ENCODE assay signal across 1 cellular context in the genomic region with DNA sequence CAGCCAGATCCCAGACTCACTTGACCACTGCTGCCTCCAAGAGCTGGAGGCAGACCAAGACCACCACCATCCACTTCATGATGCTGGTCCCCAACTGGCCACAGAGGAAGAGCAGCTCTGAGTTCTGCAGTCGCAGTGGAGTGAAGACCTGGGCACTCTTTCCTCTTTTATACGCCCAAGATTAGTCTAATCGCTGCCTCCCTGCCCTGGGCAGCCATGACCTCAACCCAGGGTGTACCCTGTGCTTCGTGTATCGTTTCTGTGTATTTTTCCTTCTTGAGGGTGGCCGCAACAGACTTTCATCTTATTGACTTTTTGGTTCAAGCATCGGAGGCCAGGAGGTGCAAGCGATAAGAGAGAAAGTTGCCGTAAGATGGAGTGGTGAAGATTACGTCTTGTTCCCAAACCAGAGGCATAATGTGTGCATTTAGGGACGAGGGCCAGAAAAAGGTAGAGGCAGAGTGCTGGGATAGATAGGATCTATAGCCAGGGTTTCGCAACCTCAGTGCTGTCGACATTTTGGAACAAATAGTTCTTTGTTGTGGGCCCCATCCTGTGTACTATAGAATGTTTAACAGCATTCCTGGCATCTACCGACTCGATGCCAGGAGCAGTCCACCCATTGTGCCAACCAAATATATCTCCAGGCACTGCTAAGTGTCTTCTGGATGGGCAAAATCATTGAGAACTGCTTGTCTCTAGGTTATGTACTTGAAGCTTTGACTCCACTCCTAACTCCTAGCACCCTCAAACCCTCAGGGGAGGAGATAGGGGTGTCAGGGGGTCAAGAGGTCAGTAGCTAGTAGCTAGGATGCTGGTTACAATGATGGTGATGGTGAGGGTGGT.
TF ChIP-seq lines count a peak whose summit lies in the region.

A gene (minus strand): TSS at position 142 of the 846 bp plus-strand sequence. CDS start 63 bp downstream, at position 79.

TF ChIP-seq in HepG2, 621 proteins besides CTCF, POLR2A, EP300 and RAD21 (continued from another document and continues in another):
- TF ChIP-seq, protein P1, sequence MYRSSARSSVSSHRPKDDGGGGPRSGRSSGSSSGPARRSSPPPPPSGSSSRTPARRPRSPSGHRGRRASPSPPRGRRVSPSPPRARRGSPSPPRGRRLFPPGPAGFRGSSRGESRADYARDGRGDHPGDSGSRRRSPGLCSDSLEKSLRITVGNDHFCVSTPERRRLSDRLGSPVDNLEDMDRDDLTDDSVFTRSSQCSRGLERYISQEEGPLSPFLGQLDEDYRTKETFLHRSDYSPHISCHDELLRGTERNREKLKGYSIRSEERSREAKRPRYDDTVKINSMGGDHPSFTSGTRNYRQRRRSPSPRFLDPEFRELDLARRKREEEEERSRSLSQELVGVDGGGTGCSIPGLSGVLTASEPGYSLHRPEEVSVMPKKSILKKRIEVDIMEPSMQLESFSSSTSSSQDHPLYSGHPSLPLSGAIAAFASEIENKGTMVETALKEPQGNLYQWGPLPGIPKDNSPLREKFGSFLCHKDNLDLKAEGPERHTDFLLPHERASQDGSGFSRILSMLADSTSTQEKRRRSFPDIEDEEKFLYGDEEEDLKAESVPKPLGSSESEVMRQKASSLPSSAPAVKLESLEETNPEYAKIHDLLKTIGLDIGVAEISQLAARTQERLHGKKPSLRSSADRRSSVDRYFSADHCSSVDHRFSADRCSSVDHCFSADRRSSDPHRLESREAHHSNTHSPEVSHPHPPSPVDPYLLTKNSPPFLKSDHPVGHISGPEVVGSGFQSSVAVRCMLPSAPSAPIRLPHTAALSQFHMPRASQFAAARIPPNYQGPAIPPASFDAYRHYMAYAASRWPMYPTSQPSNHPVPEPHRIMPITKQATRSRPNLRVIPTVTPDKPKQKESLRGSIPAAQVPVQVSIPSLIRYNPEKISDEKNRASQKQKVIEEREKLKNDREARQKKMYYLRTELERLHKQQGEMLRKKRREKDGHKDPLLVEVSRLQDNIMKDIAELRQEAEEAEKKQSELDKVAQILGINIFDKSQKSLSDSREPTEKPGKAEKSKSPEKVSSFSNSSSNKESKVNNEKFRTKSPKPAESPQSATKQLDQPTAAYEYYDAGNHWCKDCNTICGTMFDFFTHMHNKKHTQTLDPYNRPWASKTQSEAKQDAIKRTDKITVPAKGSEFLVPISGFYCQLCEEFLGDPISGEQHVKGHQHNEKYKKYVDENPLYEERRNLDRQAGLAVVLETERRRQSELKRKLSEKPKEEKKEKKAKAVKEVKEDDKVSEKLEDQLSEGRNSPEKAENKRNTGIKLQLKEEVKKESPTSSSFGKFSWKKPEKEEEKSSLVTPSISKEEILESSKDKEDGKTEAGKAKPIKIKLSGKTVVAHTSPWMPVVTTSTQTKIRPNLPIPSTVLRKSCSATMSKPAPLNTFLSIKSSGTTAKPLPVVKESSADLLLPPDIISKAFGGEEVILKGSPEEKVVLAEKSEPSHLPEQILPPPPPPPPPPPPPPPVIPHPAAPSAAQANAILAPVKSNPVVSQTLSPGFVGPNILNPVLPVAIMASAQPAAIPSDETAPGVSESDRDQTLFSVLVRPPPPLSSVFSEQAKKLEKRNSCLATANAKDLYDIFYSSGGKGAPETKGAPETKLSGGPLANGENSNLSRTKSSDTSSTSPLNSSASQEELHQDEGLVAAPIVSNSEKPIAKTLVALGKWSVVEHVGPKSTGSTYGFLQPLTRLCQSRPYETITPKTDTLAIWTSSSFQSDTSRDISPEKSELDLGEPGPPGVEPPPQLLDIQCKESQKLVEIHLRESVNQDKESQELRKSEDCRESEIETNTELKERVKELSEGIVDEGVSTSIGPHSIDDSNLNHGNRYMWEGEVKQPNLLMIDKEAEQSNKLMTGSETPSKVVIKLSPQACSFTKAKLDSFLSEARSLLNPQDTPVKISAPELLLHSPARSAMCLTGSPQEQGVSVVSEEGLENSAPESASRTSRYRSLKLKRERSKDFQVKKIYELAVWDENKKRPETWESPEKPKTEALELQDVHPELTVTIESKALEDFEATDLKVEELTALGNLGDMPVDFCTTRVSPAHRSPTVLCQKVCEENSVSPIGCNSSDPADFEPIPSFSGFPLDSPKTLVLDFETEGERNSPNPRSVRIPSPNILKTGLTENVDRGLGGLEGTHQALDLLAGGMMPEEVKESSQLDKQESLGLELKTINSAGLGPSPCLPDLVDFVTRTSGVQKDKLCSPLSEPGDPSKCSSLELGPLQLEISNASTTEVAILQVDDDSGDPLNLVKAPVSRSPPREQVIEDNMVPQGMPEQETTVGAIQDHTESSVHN (CRISPR knock-in tag; IDR thresholded peaks at IDR 0.05), result peak; percentile 88; the same call in 1 of the 2 replicates
- TF ChIP-seq, protein P2, sequence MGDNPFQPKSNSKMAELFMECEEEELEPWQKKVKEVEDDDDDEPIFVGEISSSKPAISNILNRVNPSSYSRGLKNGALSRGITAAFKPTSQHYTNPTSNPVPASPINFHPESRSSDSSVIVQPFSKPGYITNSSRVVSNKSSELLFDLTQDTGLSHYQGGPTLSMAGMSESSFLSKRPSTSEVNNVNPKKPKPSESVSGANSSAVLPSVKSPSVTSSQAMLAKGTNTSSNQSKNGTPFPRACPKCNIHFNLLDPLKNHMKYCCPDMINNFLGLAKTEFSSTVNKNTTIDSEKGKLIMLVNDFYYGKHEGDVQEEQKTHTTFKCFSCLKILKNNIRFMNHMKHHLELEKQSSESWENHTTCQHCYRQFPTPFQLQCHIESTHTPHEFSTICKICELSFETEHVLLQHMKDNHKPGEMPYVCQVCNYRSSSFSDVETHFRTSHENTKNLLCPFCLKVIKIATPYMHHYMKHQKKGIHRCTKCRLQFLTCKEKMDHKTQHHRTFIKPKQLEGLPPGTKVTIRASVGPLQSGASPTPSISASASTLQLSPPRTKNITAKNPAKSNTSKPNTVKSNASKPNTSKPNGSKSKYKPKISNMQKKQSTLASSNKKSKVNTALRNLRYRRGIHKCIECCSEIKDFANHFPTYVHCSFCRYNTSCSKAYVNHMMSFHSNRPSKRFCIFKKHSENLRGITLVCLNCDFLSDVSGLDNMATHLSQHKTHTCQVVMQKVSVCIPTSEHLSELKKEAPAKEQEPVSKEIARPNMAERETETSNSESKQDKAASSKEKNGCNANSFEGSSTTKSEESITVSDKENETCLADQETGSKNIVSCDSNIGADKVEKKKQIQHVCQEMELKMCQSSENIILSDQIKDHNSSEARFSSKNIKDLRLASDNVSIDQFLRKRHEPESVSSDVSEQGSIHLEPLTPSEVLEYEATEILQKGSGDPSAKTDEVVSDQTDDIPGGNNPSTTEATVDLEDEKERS (CRISPR knock-in tag; IDR thresholded peaks at IDR 0.05), result peak; percentile 93
- TF ChIP-seq, protein P3, sequence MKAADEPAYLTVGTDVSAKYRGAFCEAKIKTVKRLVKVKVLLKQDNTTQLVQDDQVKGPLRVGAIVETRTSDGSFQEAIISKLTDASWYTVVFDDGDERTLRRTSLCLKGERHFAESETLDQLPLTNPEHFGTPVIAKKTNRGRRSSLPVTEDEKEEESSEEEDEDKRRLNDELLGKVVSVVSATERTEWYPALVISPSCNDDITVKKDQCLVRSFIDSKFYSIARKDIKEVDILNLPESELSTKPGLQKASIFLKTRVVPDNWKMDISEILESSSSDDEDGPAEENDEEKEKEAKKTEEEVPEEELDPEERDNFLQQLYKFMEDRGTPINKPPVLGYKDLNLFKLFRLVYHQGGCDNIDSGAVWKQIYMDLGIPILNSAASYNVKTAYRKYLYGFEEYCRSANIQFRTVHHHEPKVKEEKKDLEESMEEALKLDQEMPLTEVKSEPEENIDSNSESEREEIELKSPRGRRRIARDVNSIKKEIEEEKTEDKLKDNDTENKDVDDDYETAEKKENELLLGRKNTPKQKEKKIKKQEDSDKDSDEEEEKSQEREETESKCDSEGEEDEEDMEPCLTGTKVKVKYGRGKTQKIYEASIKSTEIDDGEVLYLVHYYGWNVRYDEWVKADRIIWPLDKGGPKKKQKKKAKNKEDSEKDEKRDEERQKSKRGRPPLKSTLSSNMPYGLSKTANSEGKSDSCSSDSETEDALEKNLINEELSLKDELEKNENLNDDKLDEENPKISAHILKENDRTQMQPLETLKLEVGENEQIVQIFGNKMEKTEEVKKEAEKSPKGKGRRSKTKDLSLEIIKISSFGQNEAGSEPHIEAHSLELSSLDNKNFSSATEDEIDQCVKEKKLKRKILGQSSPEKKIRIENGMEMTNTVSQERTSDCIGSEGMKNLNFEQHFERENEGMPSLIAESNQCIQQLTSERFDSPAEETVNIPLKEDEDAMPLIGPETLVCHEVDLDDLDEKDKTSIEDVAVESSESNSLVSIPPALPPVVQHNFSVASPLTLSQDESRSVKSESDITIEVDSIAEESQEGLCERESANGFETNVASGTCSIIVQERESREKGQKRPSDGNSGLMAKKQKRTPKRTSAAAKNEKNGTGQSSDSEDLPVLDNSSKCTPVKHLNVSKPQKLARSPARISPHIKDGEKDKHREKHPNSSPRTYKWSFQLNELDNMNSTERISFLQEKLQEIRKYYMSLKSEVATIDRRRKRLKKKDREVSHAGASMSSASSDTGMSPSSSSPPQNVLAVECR (CRISPR knock-in tag; IDR thresholded peaks at IDR 0.05; ENCODE audit: borderline replicate concordance), result peak; percentile 35; the same call in 1 of the 2 replicates
- no peak for TF ChIP-seq FIP1L1 (IDR thresholded peaks at IDR 0.05; ENCODE audit: borderline replicate concordance, insufficient read depth, low read depth, low read length)
- TF ChIP-seq, protein P4, sequence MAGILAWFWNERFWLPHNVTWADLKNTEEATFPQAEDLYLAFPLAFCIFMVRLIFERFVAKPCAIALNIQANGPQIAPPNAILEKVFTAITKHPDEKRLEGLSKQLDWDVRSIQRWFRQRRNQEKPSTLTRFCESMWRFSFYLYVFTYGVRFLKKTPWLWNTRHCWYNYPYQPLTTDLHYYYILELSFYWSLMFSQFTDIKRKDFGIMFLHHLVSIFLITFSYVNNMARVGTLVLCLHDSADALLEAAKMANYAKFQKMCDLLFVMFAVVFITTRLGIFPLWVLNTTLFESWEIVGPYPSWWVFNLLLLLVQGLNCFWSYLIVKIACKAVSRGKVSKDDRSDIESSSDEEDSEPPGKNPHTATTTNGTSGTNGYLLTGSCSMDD (CRISPR knock-in tag; IDR thresholded peaks at IDR 0.05), result no peak
- no peak for TF ChIP-seq CBX2 (IDR thresholded peaks at IDR 0.05; ENCODE audit: low read depth, low read length)
- no peak for TF ChIP-seq CBX2 (CRISPR knock-in tag; IDR thresholded peaks at IDR 0.05; ENCODE audit: low read depth)
- TF ChIP-seq NFKB2 (CRISPR knock-in tag; IDR thresholded peaks at IDR 0.05; ENCODE audit: borderline replicate concordance), result peak; percentile 31; the same call in 1 of the 2 replicates
- TF ChIP-seq ISX (CRISPR knock-in tag; conservative IDR thresholded peaks at IDR 0.05), result no peak
- TF ChIP-seq ATAD3A (CRISPR knock-in tag; IDR thresholded peaks at IDR 0.05), result no peak
- peak; percentile 99 for TF ChIP-seq ZBTB20 (CRISPR knock-in tag; IDR thresholded peaks at IDR 0.05; ENCODE audit: borderline replicate concordance, low read depth)
- no peak for TF ChIP-seq SCMH1 (CRISPR knock-in tag; IDR thresholded peaks at IDR 0.05; ENCODE audit: borderline replicate concordance)
- TF ChIP-seq ZNF30 (CRISPR knock-in tag; IDR thresholded peaks at IDR 0.05), result no peak
- no peak for TF ChIP-seq ZFAT (CRISPR knock-in tag; conservative IDR thresholded peaks at IDR 0.05)
- TF ChIP-seq EED (CRISPR knock-in tag; IDR thresholded peaks at IDR 0.05), result peak; percentile 23; the same call in 1 of the 2 replicates
- no peak for TF ChIP-seq REL (CRISPR knock-in tag; conservative IDR thresholded peaks at IDR 0.05)
- TF ChIP-seq MAFK (conservative IDR thresholded peaks at IDR 0.05 in 1 of 2, IDR thresholded peaks at IDR 0.05 in 1 of 2; ENCODE audit: low read length in 2 of 2), result no peak
- no peak for TF ChIP-seq SMYD3 (CRISPR knock-in tag; IDR thresholded peaks at IDR 0.05)
- TF ChIP-seq, protein P5, sequence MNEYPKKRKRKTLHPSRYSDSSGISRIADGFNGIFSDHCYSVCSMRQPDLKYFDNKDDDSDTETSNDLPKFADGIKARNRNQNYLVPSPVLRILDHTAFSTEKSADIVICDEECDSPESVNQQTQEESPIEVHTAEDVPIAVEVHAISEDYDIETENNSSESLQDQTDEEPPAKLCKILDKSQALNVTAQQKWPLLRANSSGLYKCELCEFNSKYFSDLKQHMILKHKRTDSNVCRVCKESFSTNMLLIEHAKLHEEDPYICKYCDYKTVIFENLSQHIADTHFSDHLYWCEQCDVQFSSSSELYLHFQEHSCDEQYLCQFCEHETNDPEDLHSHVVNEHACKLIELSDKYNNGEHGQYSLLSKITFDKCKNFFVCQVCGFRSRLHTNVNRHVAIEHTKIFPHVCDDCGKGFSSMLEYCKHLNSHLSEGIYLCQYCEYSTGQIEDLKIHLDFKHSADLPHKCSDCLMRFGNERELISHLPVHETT (CRISPR knock-in tag; conservative IDR thresholded peaks at IDR 0.05), result no peak; the same call in 1 of the 2 replicates
- TF ChIP-seq, protein P6, sequence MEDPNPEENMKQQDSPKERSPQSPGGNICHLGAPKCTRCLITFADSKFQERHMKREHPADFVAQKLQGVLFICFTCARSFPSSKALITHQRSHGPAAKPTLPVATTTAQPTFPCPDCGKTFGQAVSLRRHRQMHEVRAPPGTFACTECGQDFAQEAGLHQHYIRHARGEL (CRISPR knock-in tag; IDR thresholded peaks at IDR 0.05), result no peak
- TF ChIP-seq MED13 (CRISPR knock-in tag; IDR thresholded peaks at IDR 0.05), result peak; percentile 98
- no peak for TF ChIP-seq SETDB1 (CRISPR knock-in tag; IDR thresholded peaks at IDR 0.05; ENCODE audit: borderline replicate concordance)
- TF ChIP-seq ZNF619 (CRISPR knock-in tag; IDR thresholded peaks at IDR 0.05), result no peak; the same call in 1 of the 2 replicates
- no peak for TF ChIP-seq ZNF451 (CRISPR knock-in tag; IDR thresholded peaks at IDR 0.05)
- TF ChIP-seq, protein P7, sequence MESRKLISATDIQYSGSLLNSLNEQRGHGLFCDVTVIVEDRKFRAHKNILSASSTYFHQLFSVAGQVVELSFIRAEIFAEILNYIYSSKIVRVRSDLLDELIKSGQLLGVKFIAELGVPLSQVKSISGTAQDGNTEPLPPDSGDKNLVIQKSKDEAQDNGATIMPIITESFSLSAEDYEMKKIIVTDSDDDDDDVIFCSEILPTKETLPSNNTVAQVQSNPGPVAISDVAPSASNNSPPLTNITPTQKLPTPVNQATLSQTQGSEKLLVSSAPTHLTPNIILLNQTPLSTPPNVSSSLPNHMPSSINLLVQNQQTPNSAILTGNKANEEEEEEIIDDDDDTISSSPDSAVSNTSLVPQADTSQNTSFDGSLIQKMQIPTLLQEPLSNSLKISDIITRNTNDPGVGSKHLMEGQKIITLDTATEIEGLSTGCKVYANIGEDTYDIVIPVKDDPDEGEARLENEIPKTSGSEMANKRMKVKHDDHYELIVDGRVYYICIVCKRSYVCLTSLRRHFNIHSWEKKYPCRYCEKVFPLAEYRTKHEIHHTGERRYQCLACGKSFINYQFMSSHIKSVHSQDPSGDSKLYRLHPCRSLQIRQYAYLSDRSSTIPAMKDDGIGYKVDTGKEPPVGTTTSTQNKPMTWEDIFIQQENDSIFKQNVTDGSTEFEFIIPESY (CRISPR knock-in tag; IDR thresholded peaks at IDR 0.05), result peak; percentile 78
- TF ChIP-seq ZNF235 (CRISPR knock-in tag; IDR thresholded peaks at IDR 0.05; ENCODE audit: borderline replicate concordance), result no peak
- TF ChIP-seq ZNF20 (CRISPR knock-in tag; IDR thresholded peaks at IDR 0.05), result no peak
- no peak for TF ChIP-seq SRSF9 (IDR thresholded peaks at IDR 0.05; ENCODE audit: borderline replicate concordance, insufficient read depth, low read depth, low read length, poor library complexity, severe bottlenecking)
- TF ChIP-seq, protein P8, sequence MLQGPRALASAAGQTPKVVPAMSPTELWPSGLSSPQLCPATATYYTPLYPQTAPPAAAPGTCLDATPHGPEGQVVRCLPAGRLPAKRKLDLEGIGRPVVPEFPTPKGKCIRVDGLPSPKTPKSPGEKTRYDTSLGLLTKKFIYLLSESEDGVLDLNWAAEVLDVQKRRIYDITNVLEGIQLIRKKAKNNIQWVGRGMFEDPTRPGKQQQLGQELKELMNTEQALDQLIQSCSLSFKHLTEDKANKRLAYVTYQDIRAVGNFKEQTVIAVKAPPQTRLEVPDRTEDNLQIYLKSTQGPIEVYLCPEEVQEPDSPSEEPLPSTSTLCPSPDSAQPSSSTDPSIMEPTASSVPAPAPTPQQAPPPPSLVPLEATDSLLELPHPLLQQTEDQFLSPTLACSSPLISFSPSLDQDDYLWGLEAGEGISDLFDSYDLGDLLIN (CRISPR knock-in tag; IDR thresholded peaks at IDR 0.05; ENCODE audit: borderline replicate concordance), result no peak
